ENCODE assay signal across 3 cellular contexts in genomic region chr1:227374846-227375245, GRCh38.
TF ChIP-seq lines count a peak whose summit lies in the region.

No MANE protein-coding gene starts in this region.

TF ChIP-seq in HEK293, 187 proteins besides CTCF, POLR2A, EP300 and RAD21 (continued from another document):
- TF ChIP-seq ZSCAN18 (tag by site-specific recombination; IDR thresholded peaks at IDR 0.05) (0 out of 2 replicates have a peak, but pooled peaks have one; percentile 26), YY1 (tag by site-specific recombination; IDR thresholded peaks at IDR 0.05) (no peak), ZNF169 (tag by site-specific recombination; IDR thresholded peaks at IDR 0.05) (no peak), ZNF366 (tag by site-specific recombination; conservative IDR thresholded peaks at IDR 0.05) (peak; percentile 48; the same call in 1 of the 2 replicates)

TF ChIP-seq in WTC11, 78 proteins besides CTCF, POLR2A, EP300 and RAD21 (continued from another document):
- peak; percentile 91 for TF ChIP-seq ZNF512 (CRISPR knock-in tag; IDR thresholded peaks at IDR 0.05; ENCODE audit: borderline replicate concordance)

TF ChIP-seq in K562, 482 proteins besides CTCF, POLR2A, EP300 and RAD21 (continued from another document and continues in another):
- no peak for TF ChIP-seq HMG20A (CRISPR knock-in tag; conservative IDR thresholded peaks at IDR 0.05)
- no peak for TF ChIP-seq ZNF354B (CRISPR knock-in tag; IDR thresholded peaks at IDR 0.05)
- no peak for TF ChIP-seq ZNF311 (CRISPR knock-in tag; IDR thresholded peaks at IDR 0.05)
- no peak for TF ChIP-seq ZNF449 (CRISPR knock-in tag; IDR thresholded peaks at IDR 0.05)
- no peak for TF ChIP-seq ZNF707 (CRISPR knock-in tag; conservative IDR thresholded peaks at IDR 0.05)
- no peak for TF ChIP-seq ZNF644 (tag; IDR thresholded peaks at IDR 0.05; ENCODE audit: low read depth)
- no peak for TF ChIP-seq SMARCC2 (IDR thresholded peaks at IDR 0.05; ENCODE audit: low read depth)
- no peak for TF ChIP-seq PKNOX1 (IDR thresholded peaks at IDR 0.05)
- TF ChIP-seq POLR2AphosphoS5 (IDR thresholded peaks at IDR 0.05; ENCODE audit: control insufficient read depth, insufficient read depth, low read depth, low read length) = no peak
- no peak for TF ChIP-seq SLC30A9 (CRISPR knock-in tag; IDR thresholded peaks at IDR 0.05)
- TF ChIP-seq ZNF384 (IDR thresholded peaks at IDR 0.05; ENCODE audit: low read depth, low read length) = no peak
- TF ChIP-seq ID3 (CRISPR knock-in tag; IDR thresholded peaks at IDR 0.05) = no peak
- TF ChIP-seq ID3 (tag; IDR thresholded peaks at IDR 0.05) = no peak
- no peak for TF ChIP-seq ZBTB11 (CRISPR knock-in tag; IDR thresholded peaks at IDR 0.05)
- peak; percentile 77; the same call in 1 of the 2 replicates for TF ChIP-seq THRAP3 (IDR thresholded peaks at IDR 0.05; ENCODE audit: borderline replicate concordance)
- TF ChIP-seq PCBP1 (IDR thresholded peaks at IDR 0.05; ENCODE audit: low read depth, low read length, poor library complexity, severe bottlenecking) = no peak
- TF ChIP-seq EHMT2 (IDR thresholded peaks at IDR 0.05) = 0 out of 2 replicates have a peak, but pooled peaks have one; percentile 20
- no peak for TF ChIP-seq ARNT (IDR thresholded peaks at IDR 0.05)
- no peak for TF ChIP-seq DACH1 (IDR thresholded peaks at IDR 0.05; ENCODE audit: partially characterized antibody)
- no peak for TF ChIP-seq ZNF318 (IDR thresholded peaks at IDR 0.05; ENCODE audit: borderline replicate concordance in 1 of 2, low read depth in 1 of 2)
- TF ChIP-seq GMEB1 (CRISPR knock-in tag; IDR thresholded peaks at IDR 0.05) = no peak
- no peak for TF ChIP-seq ZNF175 (CRISPR knock-in tag; IDR thresholded peaks at IDR 0.05; ENCODE audit: low read depth)
- TF ChIP-seq THAP12 (CRISPR knock-in tag; IDR thresholded peaks at IDR 0.05) = no peak
- TF ChIP-seq IRF9 (tag; IDR thresholded peaks at IDR 0.05) = no peak
- peak; percentile 47 for TF ChIP-seq PRDM10 (IDR thresholded peaks at IDR 0.05; ENCODE audit: partially characterized antibody)
- 0 out of 2 replicates have a peak, but pooled peaks have one; percentile 24 for TF ChIP-seq PHB2 (IDR thresholded peaks at IDR 0.05; ENCODE audit: low read depth)
- TF ChIP-seq ZNF696 (CRISPR knock-in tag; conservative IDR thresholded peaks at IDR 0.05) = no peak
- TF ChIP-seq RCOR1 (IDR thresholded peaks at IDR 0.05; ENCODE audit: borderline replicate concordance in 1 of 2, low read depth in 2 of 2, low read length in 2 of 2) = no peak
